In genomic region chr10:62637249-62638061, GRCh38 we compare ENCODE assay signal across 8 cellular contexts.
DNase-seq lines count a peak whose midpoint lies in the region; ATAC-seq, FAIRE-seq and TF ChIP-seq lines count a peak whose summit lies in the region.

No MANE protein-coding gene starts in this region.

- H3K4me2 ChIP-seq in OCI-LY7 (ENCODE audit: low read length) = peak overlapping the region; percentile 75

- H3K4me1 ChIP-seq in OCI-LY7 (ENCODE audit: insufficient read depth, low read length, poor library complexity, severe bottlenecking) = peaks cover 87% of the 10 kb centered on the region

- peak; percentile 26 for DNase-seq in GM10248 (ENCODE audit: extremely low spot score)
- DNase-seq in OCI-LY7 (ENCODE audit: low spot score) = peak; percentile 82
- DNase-seq in activated naive CD4-positive, alpha-beta T cell (lab: John Stamatoyannopoulos, UW) = peak in 3 of 4 experiments; percentile 10 to 39 (median 33)
- DNase-seq in left colon = peak in 1 of 2 donors; percentile 21
- peak; percentile 47 for DNase-seq in stimulated activated CD8-positive, alpha-beta memory T cell treated with anti-CD3 and anti-CD28 coated beads, Interleukin-4, amount 100 ng/mL, for 24 hours (ENCODE audit: low read depth)
- no peak for DNase-seq in HEK293T (ENCODE audit: extremely low spot score)
- DNase-seq in H54 (ENCODE audit: insufficient read length, low spot score) = no peak

- intact Hi-C loops in OCI-LY7 (cut with micrococcal nuclease; ENCODE audit: unreplicated experiment) (loop anchor here (1.0 to 10.0 kb wide), 4 partner anchors 16 to 627 kb away; partner anchors contain the start of genes ADO and EGR2), left colon (cut with DNase I, micrococcal nuclease) (no loop called here)

- H4K20me1 ChIP-seq in OCI-LY7 (ENCODE audit: insufficient read depth, low read length) = no peaks in the 10 kb centered on the region

- CTCF ChIA-PET in GM10248 (lab: Yijun Ruan, JAX) = interaction anchor here (1.1 to 10.2 kb wide), 10 partner anchors 12 to 521 kb away, joined by 4 to 89 read pairs (median 6); no protein-coding TSS in a partner anchor
- CTCF ChIA-PET in OCI-LY7 (lab: Charles Lee; ENCODE audit: unreplicated experiment) = interaction anchor here (0.6 to 3.1 kb wide), 7 partner anchors 11 to 180 kb away, joined by 3 to 15 read pairs (median 3); partner anchors contain the start of genes ADO and EGR2
- CTCF ChIA-PET in HEK293T (lab: Yijun Ruan, JAX) = no interaction called here

- FAIRE-seq in H54 (lab: Jason Lieb, UNC) = no peak

- ATAC-seq in HG02678 (IDR thresholded peaks at IDR 0.05; ENCODE audit: unreplicated experiment) (peak; percentile 58), left colon (peak; percentile 55)

- POLR2A ChIA-PET in GM10248 (lab: Yijun Ruan, JAX) (interaction anchor here (0.9 kb wide), 1 partner anchor 18 kb away, joined by 3 read pairs; no protein-coding TSS in a partner anchor), OCI-LY7 (lab: Charles Lee) (interaction anchor here (0.7 to 4.9 kb wide), 16 partner anchors 12 to 530 kb away, joined by 3 to 80 read pairs (median 4); partner anchors contain the start of gene ADO), HEK293T (lab: Yijun Ruan, JAX) (no interaction called here)

- TF ChIP-seq CTCF in GM10248 (IDR thresholded peaks at IDR 0.05; ENCODE audit: control extremely low read depth, extremely low read depth, low read depth, missing control alignments) = no peak
- no peak for TF ChIP-seq CTCF in OCI-LY7 (conservative IDR thresholded peaks at IDR 0.05; ENCODE audit: low read length)

- H2AFZ ChIP-seq in OCI-LY7 (ENCODE audit: low read length) = peak overlapping the region; percentile 81

- H3K36me3 ChIP-seq in OCI-LY7 (ENCODE audit: insufficient read depth, low read length) = no peaks in the 10 kb centered on the region

- no TSS peak for BruUV-seq in OCI-LY7 (replicated peaks; lab: Mats Ljungman, UMichigan)

- H3K27ac ChIP-seq in OCI-LY7 (ENCODE audit: low read depth, low read length, poor library complexity, severe bottlenecking) = peak overlapping the region; percentile 90

- peak overlapping the region; percentile 63 for H3K4me3 ChIP-seq in OCI-LY7 (ENCODE audit: low read depth, low read length, poor library complexity, severe bottlenecking)

- H3K9me3 ChIP-seq in OCI-LY7 (ENCODE audit: low read length) = no peaks in the 10 kb centered on the region

- H3K79me2 ChIP-seq in OCI-LY7 (ENCODE audit: insufficient read depth, low read depth, low read length) = no peaks in the 10 kb centered on the region

- no peaks in the 10 kb centered on the region for H3K9me2 ChIP-seq in OCI-LY7 (ENCODE audit: insufficient read depth, low read length)

- TF ChIP-seq POLR2A in H54 (IDR thresholded peaks at IDR 0.05; ENCODE audit: low read depth, low read length) = no peak

TF ChIP-seq in HEK293T, 16 proteins besides CTCF, POLR2A, EP300 and RAD21:
- TF ChIP-seq TARDBP (IDR thresholded peaks at IDR 0.05) (no peak), NFRKB (IDR thresholded peaks at IDR 0.05) (no peak), PKNOX1 (IDR thresholded peaks at IDR 0.05) (no peak), CTBP1 (IDR thresholded peaks at IDR 0.05; ENCODE audit: borderline replicate concordance) (no peak), FOXA1 (IDR thresholded peaks at IDR 0.05) (no peak)

Comparison
In these comparisons a context has a peak if more than half of its experiments do, and no peak if none do; other contexts are left out.
1. DNase-seq: peak in GM10248 (single experiment), OCI-LY7 (single experiment), activated naive CD4-positive, alpha-beta T cell (3 of 4) and stimulated activated CD8-positive, alpha-beta memory T cell treated with anti-CD3 and anti-CD28 coated beads, Interleukin-4, amount 100 ng/mL, for 24 hours (single experiment); none in HEK293T (single experiment) and H54 (single experiment).